18 cellular contexts compared by ENCODE assay signal in genomic region chr1:160800142-160800541, GRCh38. TPM values are rescaled to one million over a fixed set of nuclear protein-coding genes. Genes with fewer than 3 reads are reported as not detected.
DNase-seq lines count a peak whose midpoint lies in the region; ATAC-seq and TF ChIP-seq lines count a peak whose summit lies in the region.
"Had no signal": no experiment of that assay in that cellular context is flagged by ENCODE, and none has a peak within 500 bp of the region (broad histone marks: within the 10 kb centered on the region; RNA-seq: fewer than 3 reads in every experiment).

No MANE protein-coding gene starts in this region.

- no peaks in the 10 kb centered on the region for H3K27me3 ChIP-seq in CD4-positive, alpha-beta T cell (ENCODE audit: control insufficient read depth, insufficient read depth, low read length)
- H3K27me3 ChIP-seq in GM06990 (replicated peaks; ENCODE audit: control insufficient read depth, insufficient read depth, low read length) (no peaks in the 10 kb centered on the region), uterus (no peaks in the 10 kb centered on the region)
- H3K27me3 ChIP-seq in naive thymus-derived CD4-positive, alpha-beta T cell (ENCODE audit: control insufficient read depth in 2 of 2, insufficient read depth in 2 of 2, low read length in 2 of 2) = no peaks in the 10 kb centered on the region
- H3K27me3 ChIP-seq: tibial artery had no signal

- CTCF ChIA-PET in CD4-positive, alpha-beta T cell (lab: Charles Lee) = interaction anchor here (0.7 to 1.5 kb wide), 4 partner anchors 21 to 73 kb away, joined by 3 to 5 read pairs (median 4); no protein-coding TSS in a partner anchor
- CTCF ChIA-PET in naive thymus-derived CD4-positive, alpha-beta T cell (lab: Charles Lee) = interaction anchor here (0.8 to 3.2 kb wide), 6 partner anchors 23 to 371 kb away, joined by 3 to 18 read pairs (median 4); no protein-coding TSS in a partner anchor

- no peak for ATAC-seq in CD4-positive, alpha-beta T cell (ENCODE audit: poor library complexity)
- no peak for ATAC-seq in naive thymus-derived CD4-positive, alpha-beta T cell
- ATAC-seq: activated CD8-positive, alpha-beta memory T cell treated with anti-CD3 and anti-CD28 coated beads, Interleukin-2, amount 10 ng/mL, durations not matched to agents 7 days and 5 days had no signal

- DNase-seq in CD4-positive, alpha-beta T cell = no peak
- no peak for DNase-seq in GM06990 (ENCODE audit: extremely low read depth, insufficient read length)
- DNase-seq in activated T-helper 2 cell treated with anti-CD3 and anti-CD28 coated beads, Interferon-gamma antibody, Interleukin-2, Interleukin-4, amounts not matched to agents 10 μg/mL and 5 μg/mL and 100 μg/mL, durations not matched to agents 14 hours and 24 hours and 36 hours (ENCODE audit: low spot score) = no peak
- DNase-seq in naive thymus-derived CD4-positive, alpha-beta T cell = no peak
- no peak for DNase-seq in uterus
- no peak for DNase-seq in DMS53 treated with DMSO at 0.1 percent for 48 hours (lab: John Stamatoyannopoulos, UW; ENCODE audit: unreplicated experiment)
- no peak for DNase-seq in SW 1271 (lab: John Stamatoyannopoulos, UW)
- DNase-seq: activated CD8-positive, alpha-beta memory T cell treated with anti-CD3 and anti-CD28 coated beads, Interleukin-2, amount 10 ng/mL, durations not matched to agents 7 days and 5 days; C1 segment of cervical spinal cord; endodermal cell; KBM-7; kidney; NCI-H1092; NCI-H2107; NCI-H524 treated with DMSO at 0.1 percent for 48 hours; tibial artery had no signal

- H3K4me1 ChIP-seq in naive thymus-derived CD4-positive, alpha-beta T cell (ENCODE audit: control insufficient read depth in 2 of 2, insufficient read depth in 2 of 2, low read length in 2 of 2) = peaks cover 41 to 43% of the 10 kb centered on the region in 2 donors
- no peaks in the 10 kb centered on the region for H3K4me1 ChIP-seq in uterus
- H3K4me1 ChIP-seq: tibial artery had no signal

- intact Hi-C loops in CD4-positive, alpha-beta T cell (cut with DNase I, micrococcal nuclease) = no loop called here
- intact Hi-C loops in activated T-helper 2 cell treated with anti-CD3 and anti-CD28 coated beads, Interferon-gamma antibody, Interleukin-2, Interleukin-4, amounts not matched to agents 10 μg/mL and 5 μg/mL and 100 μg/mL, durations not matched to agents 14 hours and 24 hours and 36 hours (cut with micrococcal nuclease) = loop anchor here (2.0 kb wide), 1 partner anchor 37 kb away; no protein-coding TSS in a partner anchor
- intact Hi-C loops in naive thymus-derived CD4-positive, alpha-beta T cell (cut with micrococcal nuclease) = no loop called here
- intact Hi-C loops in uterus (cut with DNase I; ENCODE audit: low total_unique reads) = no loop called here

- peaks cover 84% of the 10 kb centered on the region for H3K4me1 Mint-ChIP-seq in CD4-positive, alpha-beta T cell (ENCODE audit: low read depth)
- H3K4me1 Mint-ChIP-seq in activated T-helper 2 cell treated with anti-CD3 and anti-CD28 coated beads, Interferon-gamma antibody, Interleukin-2, Interleukin-4, amounts not matched to agents 10 μg/mL and 5 μg/mL and 100 μg/mL, durations not matched to agents 14 hours and 24 hours and 36 hours (ENCODE audit: low read depth) = peaks cover 63% of the 10 kb centered on the region
- H3K4me1 Mint-ChIP-seq in naive thymus-derived CD4-positive, alpha-beta T cell = peaks cover 50 to 89% (median 69%) of the 10 kb centered on the region in 7 donors
- H3K4me1 Mint-ChIP-seq: endodermal cell had no signal

- H3K9me3 ChIP-seq in CD4-positive, alpha-beta T cell (ENCODE audit: control insufficient read depth, low read length) = peaks cover 2% of the 10 kb centered on the region
- H3K9me3 ChIP-seq in naive thymus-derived CD4-positive, alpha-beta T cell (ENCODE audit: control insufficient read depth in 2 of 3, low read length in 3 of 3) = no peaks in the 10 kb centered on the region
- H3K9me3 ChIP-seq in uterus = no peaks in the 10 kb centered on the region

- peak overlapping the region; percentile 88 for H3K27ac ChIP-seq in CD4-positive, alpha-beta T cell (ENCODE audit: low read depth, low read length)
- H3K27ac ChIP-seq in naive thymus-derived CD4-positive, alpha-beta T cell (ENCODE audit: low read depth, low read length) = peak overlapping the region; percentile 83
- H3K27ac ChIP-seq in uterus = no peak overlapping the region
- H3K27ac ChIP-seq: HL-60, SK-N-MC, tibial artery had no signal

- no peak for TF ChIP-seq CTCF in CD4-positive, alpha-beta T cell (IDR thresholded peaks at IDR 0.05)
- TF ChIP-seq CTCF in GM06990 (IDR thresholded peaks at IDR 0.05; ENCODE audit: insufficient read depth, low read length, poor library complexity, severe bottlenecking) (no peak), uterus (IDR thresholded peaks at IDR 0.05) (no peak)

- POLR2A ChIA-PET in CD4-positive, alpha-beta T cell (lab: Charles Lee) = interaction anchor here (0.6 to 2.8 kb wide), 5 partner anchors 19 to 112 kb away, joined by 3 to 14 read pairs (median 5); no protein-coding TSS in a partner anchor
- POLR2A ChIA-PET in naive thymus-derived CD4-positive, alpha-beta T cell (lab: Charles Lee) = interaction anchor here (0.9 to 4.4 kb wide), 5 partner anchors 8 to 37 kb away, joined by 3 to 19 read pairs (median 5); no protein-coding TSS in a partner anchor

- H3K27me3 Mint-ChIP-seq in CD4-positive, alpha-beta T cell = no peaks in the 10 kb centered on the region
- peaks cover 12% of the 10 kb centered on the region for H3K27me3 Mint-ChIP-seq in activated T-helper 2 cell treated with anti-CD3 and anti-CD28 coated beads, Interferon-gamma antibody, Interleukin-2, Interleukin-4, amounts not matched to agents 10 μg/mL and 5 μg/mL and 100 μg/mL, durations not matched to agents 14 hours and 24 hours and 36 hours (ENCODE audit: low read depth)
- H3K27me3 Mint-ChIP-seq in naive thymus-derived CD4-positive, alpha-beta T cell = peaks cover 0 to 27% (median 0%) of the 10 kb centered on the region in 5 donors

- peaks cover 87% of the 10 kb centered on the region for H3K36me3 Mint-ChIP-seq in CD4-positive, alpha-beta T cell (ENCODE audit: low read depth)
- peaks cover 36% of the 10 kb centered on the region for H3K36me3 Mint-ChIP-seq in activated T-helper 2 cell treated with anti-CD3 and anti-CD28 coated beads, Interferon-gamma antibody, Interleukin-2, Interleukin-4, amounts not matched to agents 10 μg/mL and 5 μg/mL and 100 μg/mL, durations not matched to agents 14 hours and 24 hours and 36 hours (ENCODE audit: low read depth)
- peaks cover 13 to 56% (median 50%) of the 10 kb centered on the region in 5 donors for H3K36me3 Mint-ChIP-seq in naive thymus-derived CD4-positive, alpha-beta T cell

- no peak for TF ChIP-seq POLR2A in uterus (IDR thresholded peaks at IDR 0.05)

- H3K9me3 Mint-ChIP-seq in CD4-positive, alpha-beta T cell = no peaks in the 10 kb centered on the region
- H3K9me3 Mint-ChIP-seq in activated T-helper 2 cell treated with anti-CD3 and anti-CD28 coated beads, Interferon-gamma antibody, Interleukin-2, Interleukin-4, amounts not matched to agents 10 μg/mL and 5 μg/mL and 100 μg/mL, durations not matched to agents 14 hours and 24 hours and 36 hours = peaks cover 12% of the 10 kb centered on the region
- H3K9me3 Mint-ChIP-seq in naive thymus-derived CD4-positive, alpha-beta T cell = peaks cover 0 to 8% (median 0%) of the 10 kb centered on the region in 11 donors

- peak overlapping the region; percentile 97 for H3K4me3 Mint-ChIP-seq in CD4-positive, alpha-beta T cell
- H3K4me3 Mint-ChIP-seq in activated T-helper 2 cell treated with anti-CD3 and anti-CD28 coated beads, Interferon-gamma antibody, Interleukin-2, Interleukin-4, amounts not matched to agents 10 μg/mL and 5 μg/mL and 100 μg/mL, durations not matched to agents 14 hours and 24 hours and 36 hours (ENCODE audit: low read depth) = peak overlapping the region; percentile 15
- H3K4me3 Mint-ChIP-seq in naive thymus-derived CD4-positive, alpha-beta T cell = peak overlapping the region; percentile 75 to 99 (median 98)
- H3K4me3 Mint-ChIP-seq: endodermal cell had no signal

- peak overlapping the region; percentile 28 for H3K4me3 ChIP-seq in GM06990 (replicated peaks; ENCODE audit: low read depth, low read length)
- H3K4me3 ChIP-seq in naive thymus-derived CD4-positive, alpha-beta T cell (ENCODE audit: low read length) = peak overlapping the region; percentile 66
- H3K4me3 ChIP-seq in uterus = no peak overlapping the region
- H3K4me3 ChIP-seq: SK-N-MC, tibial artery had no signal

- H3K36me3 ChIP-seq in GM06990 (ENCODE audit: control insufficient read depth, insufficient read depth, low read length) = peaks cover 6% of the 10 kb centered on the region
- peaks cover 0 to 21% (median 11%) of the 10 kb centered on the region in 3 experiments for H3K36me3 ChIP-seq in naive thymus-derived CD4-positive, alpha-beta T cell (ENCODE audit: control insufficient read depth in 2 of 3, insufficient read depth in 3 of 3, low read length in 3 of 3)
- no peaks in the 10 kb centered on the region for H3K36me3 ChIP-seq in uterus
- H3K36me3 ChIP-seq: tibial artery had no signal

- H3K27ac Mint-ChIP-seq in CD4-positive, alpha-beta T cell = peak overlapping the region; percentile 92
- H3K27ac Mint-ChIP-seq in activated T-helper 2 cell treated with anti-CD3 and anti-CD28 coated beads, Interferon-gamma antibody, Interleukin-2, Interleukin-4, amounts not matched to agents 10 μg/mL and 5 μg/mL and 100 μg/mL, durations not matched to agents 14 hours and 24 hours and 36 hours = no peak overlapping the region
- peak overlapping the region; percentile 58 to 99 (median 99) for H3K27ac Mint-ChIP-seq in naive thymus-derived CD4-positive, alpha-beta T cell
- H3K27ac Mint-ChIP-seq: endodermal cell had no signal

RNA-seq across cellular contexts. Expression of gene LY9, which starts 4.2 kb away (rescaled TPM):
- 100 to 1,000 TPM; 124 TPM for total RNA-seq in CD4-positive, alpha-beta T cell
- total RNA-seq in activated T-helper 2 cell treated with anti-CD3 and anti-CD28 coated beads, Interferon-gamma antibody, Interleukin-2, Interleukin-4, amounts not matched to agents 10 μg/mL and 5 μg/mL and 100 μg/mL, durations not matched to agents 14 hours and 24 hours and 36 hours = 0.28 and 0.34 TPM in 2 replicates
- 100 to 1,000 TPM in 4 of 5 experiments, 1 to 10 TPM in 1; 5.6 to 141 (median 105) TPM for total RNA-seq in naive thymus-derived CD4-positive, alpha-beta T cell
- polyA plus RNA-seq in naive thymus-derived CD4-positive, alpha-beta T cell = 100 to 1,000 TPM; 182 to 225 TPM
- under 1 TPM in 2 of 4 donors, not detected in 2; 0.35 to 0.70 TPM for total RNA-seq in uterus
- total RNA-seq: endodermal cell had no signal

Comparison
In these comparisons a context has a peak if more than half of its experiments do, and no peak if none do; other contexts are left out.
1. H3K27ac ChIP-seq: peak in CD4-positive, alpha-beta T cell (single experiment) and naive thymus-derived CD4-positive, alpha-beta T cell (single experiment); none in uterus (0 of 2).
2. H3K4me3 Mint-ChIP-seq: peak in every context shown above with its lines; median percentile 98 in naive thymus-derived CD4-positive, alpha-beta T cell; 97 in CD4-positive, alpha-beta T cell; 15 in activated T-helper 2 cell treated with anti-CD3 and anti-CD28 coated beads, Interferon-gamma antibody, Interleukin-2, Interleukin-4, amounts not matched to agents 10 μg/mL and 5 μg/mL and 100 μg/mL, durations not matched to agents 14 hours and 24 hours and 36 hours.
3. H3K4me3 ChIP-seq: peak in GM06990 (single experiment) and naive thymus-derived CD4-positive, alpha-beta T cell (single experiment); none in uterus (0 of 2).